1 cellular context compared by ENCODE assay signal in the genomic region with DNA sequence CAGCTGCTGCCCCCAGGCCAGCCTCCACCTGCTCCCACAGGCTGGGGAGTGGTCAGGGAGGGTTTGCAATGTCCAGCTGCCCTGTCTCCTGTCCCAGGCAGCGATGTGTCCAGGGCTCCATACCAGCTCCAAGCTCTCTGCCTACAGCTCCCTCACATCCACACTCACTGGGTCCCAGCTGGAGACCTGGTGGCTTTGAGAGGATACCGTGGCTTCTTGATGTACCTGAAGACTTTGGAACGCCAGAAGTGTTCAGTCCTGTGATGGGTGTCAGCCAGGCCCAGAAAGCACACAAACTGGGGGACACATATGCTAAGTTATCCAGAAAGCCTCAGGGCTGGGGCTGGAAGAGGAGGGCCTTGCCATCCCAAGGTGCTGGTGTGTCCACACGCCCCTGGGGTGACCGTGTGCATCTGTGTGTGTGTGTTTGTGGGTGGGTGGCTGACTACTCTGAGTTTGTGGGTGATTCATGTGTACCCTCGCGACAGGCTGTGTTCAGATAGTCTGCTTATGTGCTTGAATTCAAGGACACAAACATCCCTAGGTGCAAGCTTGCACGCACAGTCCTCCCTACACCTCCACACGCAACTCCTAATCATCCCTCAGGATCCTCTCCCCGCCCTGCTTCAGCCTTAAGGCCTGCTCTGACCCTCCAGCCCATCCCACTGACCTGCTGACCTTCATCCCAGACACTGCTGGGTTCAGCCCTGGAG.
TF ChIP-seq lines count a peak whose summit lies in the region.

No MANE protein-coding gene starts in this region.

TF ChIP-seq in HepG2, 621 proteins besides CTCF, POLR2A, EP300 and RAD21 (continued from another document):
- TF ChIP-seq, protein P1, sequence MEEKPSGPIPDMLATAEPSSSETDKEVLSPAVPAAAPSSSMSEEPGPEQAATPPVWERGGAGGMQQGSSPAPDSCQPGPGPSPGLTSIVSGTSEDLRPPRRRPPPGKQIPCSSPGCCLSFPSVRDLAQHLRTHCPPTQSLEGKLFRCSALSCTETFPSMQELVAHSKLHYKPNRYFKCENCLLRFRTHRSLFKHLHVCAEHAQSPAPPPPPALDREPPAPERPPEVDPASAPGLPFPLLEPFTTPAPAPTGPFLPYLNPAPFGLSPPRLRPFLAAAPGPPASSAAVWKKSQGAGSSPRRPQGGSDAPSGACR (CRISPR knock-in tag; IDR thresholded peaks at IDR 0.05): 0 out of 2 replicates have a peak, but pooled peaks have one; percentile 82
- TF ChIP-seq TAF15 (IDR thresholded peaks at IDR 0.05; ENCODE audit: low read depth, low read length, poor library complexity, severe bottlenecking) (no peak), EED (CRISPR knock-in tag; IDR thresholded peaks at IDR 0.05) (no peak), ZNF550 (CRISPR knock-in tag; IDR thresholded peaks at IDR 0.05; ENCODE audit: borderline replicate concordance) (0 out of 2 replicates have a peak, but pooled peaks have one; percentile 55), AGO2 (optimal IDR thresholded peaks at IDR 0.05; ENCODE audit: low read depth, low read length) (peak; percentile 38), SALL2 (CRISPR knock-in tag; IDR thresholded peaks at IDR 0.05) (no peak), RORA (CRISPR knock-in tag; IDR thresholded peaks at IDR 0.05) (no peak), BRD4 (CRISPR knock-in tag; IDR thresholded peaks at IDR 0.05) (peak; percentile 8; the same call in 1 of the 2 replicates), NFIB (CRISPR knock-in tag; IDR thresholded peaks at IDR 0.05; ENCODE audit: borderline replicate concordance) (no peak), RAD51 (IDR thresholded peaks at IDR 0.05; ENCODE audit: borderline replicate concordance) (no peak), ZMYM2 (CRISPR knock-in tag; IDR thresholded peaks at IDR 0.05) (no peak), TOE1 (CRISPR knock-in tag; IDR thresholded peaks at IDR 0.05) (no peak), MAFG (CRISPR knock-in tag; IDR thresholded peaks at IDR 0.05) (no peak), ZNF724P (CRISPR knock-in tag; IDR thresholded peaks at IDR 0.05; ENCODE audit: borderline replicate concordance) (0 out of 2 replicates have a peak, but pooled peaks have one; percentile 70), ZNF850 (CRISPR knock-in tag; conservative IDR thresholded peaks at IDR 0.05) (no peak), ZBTB42 (CRISPR knock-in tag; IDR thresholded peaks at IDR 0.05) (no peak)
- TF ChIP-seq, protein P2, sequence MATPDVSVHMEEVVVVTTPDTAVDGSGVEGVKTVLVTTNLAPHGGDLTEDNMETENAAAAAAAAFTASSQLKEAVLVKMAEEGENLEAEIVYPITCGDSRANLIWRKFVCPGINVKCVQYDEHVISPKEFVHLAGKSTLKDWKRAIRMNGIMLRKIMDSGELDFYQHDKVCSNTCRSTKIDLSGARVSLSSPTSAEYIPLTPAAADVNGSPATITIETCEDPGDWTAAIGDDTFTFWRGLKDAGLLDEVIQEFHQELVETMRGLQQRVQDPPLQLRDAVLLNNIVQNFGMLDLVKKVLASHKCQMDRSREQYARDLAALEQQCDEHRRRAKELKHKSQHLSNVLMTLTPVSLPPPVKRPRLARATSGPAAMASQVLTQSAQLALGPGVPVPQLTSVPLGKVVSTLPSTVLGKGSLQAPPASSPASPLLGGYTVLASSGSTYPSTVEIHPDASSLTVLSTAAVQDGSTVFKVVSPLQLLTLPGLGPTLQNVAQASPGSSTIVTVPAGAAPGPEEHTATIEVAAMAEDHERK (CRISPR knock-in tag; IDR thresholded peaks at IDR 0.05; ENCODE audit: low read depth): no peak
- TF ChIP-seq, protein P3, sequence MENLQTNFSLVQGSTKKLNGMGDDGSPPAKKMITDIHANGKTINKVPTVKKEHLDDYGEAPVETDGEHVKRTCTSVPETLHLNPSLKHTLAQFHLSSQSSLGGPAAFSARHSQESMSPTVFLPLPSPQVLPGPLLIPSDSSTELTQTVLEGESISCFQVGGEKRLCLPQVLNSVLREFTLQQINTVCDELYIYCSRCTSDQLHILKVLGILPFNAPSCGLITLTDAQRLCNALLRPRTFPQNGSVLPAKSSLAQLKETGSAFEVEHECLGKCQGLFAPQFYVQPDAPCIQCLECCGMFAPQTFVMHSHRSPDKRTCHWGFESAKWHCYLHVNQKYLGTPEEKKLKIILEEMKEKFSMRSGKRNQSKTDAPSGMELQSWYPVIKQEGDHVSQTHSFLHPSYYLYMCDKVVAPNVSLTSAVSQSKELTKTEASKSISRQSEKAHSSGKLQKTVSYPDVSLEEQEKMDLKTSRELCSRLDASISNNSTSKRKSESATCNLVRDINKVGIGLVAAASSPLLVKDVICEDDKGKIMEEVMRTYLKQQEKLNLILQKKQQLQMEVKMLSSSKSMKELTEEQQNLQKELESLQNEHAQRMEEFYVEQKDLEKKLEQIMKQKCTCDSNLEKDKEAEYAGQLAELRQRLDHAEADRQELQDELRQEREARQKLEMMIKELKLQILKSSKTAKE (CRISPR knock-in tag; IDR thresholded peaks at IDR 0.05; ENCODE audit: borderline replicate concordance): 0 out of 2 replicates have a peak, but pooled peaks have one; percentile 8
- TF ChIP-seq, protein P4, sequence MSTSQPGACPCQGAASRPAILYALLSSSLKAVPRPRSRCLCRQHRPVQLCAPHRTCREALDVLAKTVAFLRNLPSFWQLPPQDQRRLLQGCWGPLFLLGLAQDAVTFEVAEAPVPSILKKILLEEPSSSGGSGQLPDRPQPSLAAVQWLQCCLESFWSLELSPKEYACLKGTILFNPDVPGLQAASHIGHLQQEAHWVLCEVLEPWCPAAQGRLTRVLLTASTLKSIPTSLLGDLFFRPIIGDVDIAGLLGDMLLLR (CRISPR knock-in tag; IDR thresholded peaks at IDR 0.05): no peak
